25 cellular contexts compared by ENCODE assay signal in genomic region chr20:5141615-5142014, GRCh38. TPM values are rescaled to one million over a fixed set of nuclear protein-coding genes. Genes with fewer than 3 reads are reported as not detected.
DNase-seq lines count a peak whose midpoint lies in the region; ATAC-seq, FAIRE-seq and TF ChIP-seq lines count a peak whose summit lies in the region.
"Had no signal": no experiment of that assay in that cellular context is flagged by ENCODE, and none has a peak within 500 bp of the region (broad histone marks: within the 10 kb centered on the region; RNA-seq: fewer than 3 reads in every experiment).

No MANE protein-coding gene starts in this region.

- DNase-seq in A549 (ENCODE audit: low read depth in 1 of 2, low spot score in 1 of 2): no peak
- peak; percentile 90 for DNase-seq in globus pallidus (ENCODE audit: low spot score)
- peak; percentile 62 for DNase-seq in middle frontal gyrus (ENCODE audit: extremely low spot score, low spot score)
- no peak for DNase-seq in sciatic nerve (ENCODE audit: low spot score)
- no peak for DNase-seq in iPS-NIHi11 (ENCODE audit: low spot score)
- DNase-seq in NCI-H146 treated with DMSO at 0.1 percent for 48 hours (lab: John Stamatoyannopoulos, UW; ENCODE audit: unreplicated experiment): no peak
- DNase-seq in SW480 (ENCODE audit: low spot score): no peak
- DNase-seq: activated CD4-positive, alpha-beta T cell treated with anti-CD3 and anti-CD28 coated beads for 4 hours; activated gamma-delta T cell; activated naive CD8-positive, alpha-beta T cell treated with anti-CD3 and anti-CD28 coated beads, Interleukin-2, amount 10 ng/mL, durations not matched to agents 7 days and 5 days; DMS79; Karpas-422; lower lobe of right lung; MV-4-11; NCI-H1436 treated with DMSO at 0.1 percent for 48 hours; NCI-H510A; stimulated activated CD4-positive, alpha-beta T cell treated with anti-CD3 and anti-CD28 coated beads, Interleukin-15, amount 100 ng/mL, for 24 hours; stimulated activated naive CD8-positive, alpha-beta T cell treated with anti-CD3 and anti-CD28 coated beads, Interleukin-15, Interleukin-2, amounts not matched to agents 100 U/mL and 50 U/mL, for 24 hours had no signal

- H3K27ac Mint-ChIP-seq in IgD-negative memory B cell: peak overlapping the region in 2 of 3 donors; percentile 39 to 94
- H3K27ac Mint-ChIP-seq: activated naive CD8-positive, alpha-beta T cell treated with anti-CD3 and anti-CD28 coated beads, Interleukin-2, amount 10 ng/mL, durations not matched to agents 7 days and 5 days had no signal

- no peak overlapping the region for H3K4me3 ChIP-seq in A549
- H3K4me3 ChIP-seq: gastroesophageal sphincter, lower lobe of right lung, thyroid gland had no signal

- POLR2A ChIA-PET in A549 (lab: Yijun Ruan, JAX): no interaction called here

- peak; percentile 13 for FAIRE-seq in A549 (lab: Jason Lieb, UNC)
- FAIRE-seq: endothelial cell of umbilical vein, islet of Langerhans had no signal

- peak overlapping the region in 1 of 4 donors; percentile 23 for H3K4me3 Mint-ChIP-seq in IgD-negative memory B cell
- H3K4me3 Mint-ChIP-seq: activated naive CD8-positive, alpha-beta T cell treated with anti-CD3 and anti-CD28 coated beads, Interleukin-2, amount 10 ng/mL, durations not matched to agents 7 days and 5 days had no signal

- no peak overlapping the region for H3K27ac ChIP-seq in A549
- H3K27ac ChIP-seq: HL-60, lower lobe of right lung, thyroid gland had no signal

- no peak for TF ChIP-seq POLR2A in A549 (IDR thresholded peaks at IDR 0.05; ENCODE audit: low read length)

- TF ChIP-seq EP300 in A549 (IDR thresholded peaks at IDR 0.05): no peak

- 63% methylated on average over 2 of the region's 2 CpGs for WGBS in A549 (ENCODE audit: missing lambda C conversion rate)

- H3K27me3 Mint-ChIP-seq in IgD-negative memory B cell: no peaks in the 10 kb centered on the region
- H3K27me3 Mint-ChIP-seq: activated naive CD8-positive, alpha-beta T cell treated with anti-CD3 and anti-CD28 coated beads, Interleukin-2, amount 10 ng/mL, durations not matched to agents 7 days and 5 days; progenitor cell of endocrine pancreas had no signal

- peaks cover 2% of the 10 kb centered on the region for H3K36me3 Mint-ChIP-seq in IgD-negative memory B cell

- no peak for TF ChIP-seq RAD21 in A549 (conservative IDR thresholded peaks at IDR 0.05 in 1 of 2, IDR thresholded peaks at IDR 0.05 in 1 of 2)

- H3K4me2 ChIP-seq in A549: no peak overlapping the region

- H3K9me3 Mint-ChIP-seq in IgD-negative memory B cell: no peaks in the 10 kb centered on the region
- H3K9me3 Mint-ChIP-seq: activated naive CD8-positive, alpha-beta T cell treated with anti-CD3 and anti-CD28 coated beads, Interleukin-2, amount 10 ng/mL, durations not matched to agents 7 days and 5 days had no signal

- no peaks in the 10 kb centered on the region for H3K4me1 ChIP-seq in A549

- H3K4me1 Mint-ChIP-seq in IgD-negative memory B cell: peaks cover 32 to 46% (median 36%) of the 10 kb centered on the region in 3 donors

- CTCF ChIA-PET in A549 (lab: Yijun Ruan, JAX): interaction anchor here (1.6 to 2.2 kb wide), 3 partner anchors 15 to 63 kb away, joined by 5 to 8 read pairs (median 7); partner anchors contain the start of gene CDS2

- ATAC-seq in A549 (no peak), sciatic nerve (no peak)
- ATAC-seq: gastroesophageal sphincter; lower lobe of right lung; stimulated activated naive CD8-positive, alpha-beta T cell treated with anti-CD3 and anti-CD28 coated beads, Interleukin-15, Interleukin-2, amounts not matched to agents 100 U/mL and 50 U/mL, for 24 hours had no signal

- intact Hi-C loops in sciatic nerve (cut with DNase I): no loop called here

- no peak for TF ChIP-seq CTCF in A549 (IDR thresholded peaks at IDR 0.05)

- no peaks in the 10 kb centered on the region for H3K9me3 ChIP-seq in A549
- H3K9me3 ChIP-seq: gastroesophageal sphincter, lower lobe of right lung, thyroid gland had no signal

TF ChIP-seq in A549, 52 proteins besides CTCF, POLR2A, EP300 and RAD21:
- TF ChIP-seq KDM5A (IDR thresholded peaks at IDR 0.05): no peak

RNA-seq across cellular contexts. Expression of gene CDS2, which starts 14.8 kb away (rescaled TPM):
- polyA plus RNA-seq in A549 (2011; rRNA removed) (106 and 128 TPM in 2 replicates), A549 (2017; fragmentation: RNase III; extraction: RNeasy Plus Mini Kit Qiagen cat#74134 plus additional on column Dnase treatment) (34.0 to 44.0 TPM (median 37.4 TPM) in 3 replicates), IgD-negative memory B cell (42.3 TPM)
- polyA plus RNA-seq in A549 (2012; cell fraction: cytosol; rRNA removed): 26.2 and 34.1 TPM in 2 replicates
- polyA plus RNA-seq in A549 (2012; cell fraction: nucleus; rRNA removed): 13.9 and 27.4 TPM in 2 replicates
- 100 TPM in 2 replicates for polyA minus RNA-seq in A549 (2011; rRNA and poly(A)+ RNA removed)
- 62.7 TPM for total RNA-seq in sciatic nerve

RNA-seq across cellular contexts. Expression of gene PCNA, which starts 21.9 kb away (rescaled TPM):
- polyA plus RNA-seq in A549 (2011; rRNA removed) (388 and 450 TPM in 2 replicates), A549 (2017; fragmentation: RNase III; extraction: RNeasy Plus Mini Kit Qiagen cat#74134 plus additional on column Dnase treatment) (431 to 445 TPM (median 440 TPM) in 3 replicates), IgD-negative memory B cell (42.1 TPM)
- 552 and 561 TPM in 2 replicates for polyA plus RNA-seq in A549 (2012; cell fraction: cytosol; rRNA removed)
- 882 and 940 TPM in 2 replicates for polyA plus RNA-seq in A549 (2012; cell fraction: nucleus; rRNA removed)
- polyA minus RNA-seq in A549 (2011; rRNA and poly(A)+ RNA removed): 260 and 279 TPM in 2 replicates
- total RNA-seq in sciatic nerve: 22.3 TPM

RNA-seq across cellular contexts. Expression of gene TMEM230, which starts 28.7 kb away (rescaled TPM):
- polyA plus RNA-seq in A549 (2011; rRNA removed) (276 and 284 TPM in 2 replicates), A549 (2017; fragmentation: RNase III; extraction: RNeasy Plus Mini Kit Qiagen cat#74134 plus additional on column Dnase treatment) (99.9 to 106 TPM (median 105 TPM) in 3 replicates), IgD-negative memory B cell (183 TPM)
- polyA plus RNA-seq in A549 (2012; cell fraction: cytosol; rRNA removed): 99.5 and 123 TPM in 2 replicates
- 27.3 and 47.4 TPM in 2 replicates for polyA plus RNA-seq in A549 (2012; cell fraction: nucleus; rRNA removed)
- 67.7 and 90.9 TPM in 2 replicates for polyA minus RNA-seq in A549 (2011; rRNA and poly(A)+ RNA removed)
- total RNA-seq in sciatic nerve: 85.5 TPM

Comparison
In these comparisons a context has a peak if more than half of its experiments do, and no peak if none do; other contexts are left out.
1. DNase-seq: peak in globus pallidus (single experiment) and middle frontal gyrus (single experiment); none in A549 (0 of 2), sciatic nerve (single experiment), iPS-NIHi11 (single experiment), NCI-H146 treated with DMSO at 0.1 percent for 48 hours (single experiment) and SW480 (single experiment).